17 cellular contexts compared by ENCODE assay signal in the genomic region with DNA sequence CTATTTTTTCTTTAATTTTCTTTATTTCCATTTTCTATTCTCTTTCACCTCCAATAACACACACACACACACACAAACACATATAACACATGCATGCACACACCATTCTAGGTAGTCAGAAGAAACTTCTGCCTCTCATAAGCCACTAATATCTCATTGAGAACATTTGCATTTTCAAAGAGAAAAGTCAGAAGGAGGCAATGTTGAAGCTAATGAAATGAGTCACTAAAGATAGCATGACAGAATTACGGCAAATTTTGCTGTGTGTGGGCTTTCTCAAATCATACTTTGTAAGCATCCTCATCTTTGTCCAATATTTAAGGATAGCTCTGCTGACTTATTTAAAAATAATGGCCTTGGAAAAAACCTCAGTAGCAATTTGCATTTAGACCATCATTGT.
DNase-seq lines count a peak whose midpoint lies in the region; ATAC-seq and TF ChIP-seq lines count a peak whose summit lies in the region.
"Had no signal": no experiment of that assay in that cellular context is flagged by ENCODE, and none has a peak within 500 bp of the region (broad histone marks: within the 10 kb centered on the region; RNA-seq: fewer than 3 reads in every experiment).

No MANE protein-coding gene starts in this region.

- TF ChIP-seq EP300 in stomach (IDR thresholded peaks at IDR 0.05) = no peak

- peaks cover 0 to 8% (median 0%) of the 10 kb centered on the region in 4 donors for H3K9me3 ChIP-seq in stomach
- H3K9me3 ChIP-seq: spleen had no signal

- H3K27ac Mint-ChIP-seq in nephron (peak overlapping the region in 2 of 3 experiments; percentile 40 to 56), mesothelial cell of epicardium (no peak overlapping the region)
- H3K27ac Mint-ChIP-seq: dendritic cell treated with granulocyte-macrophage colony-stimulating factor and Interleukin-4, amounts not matched to agents 40 ng/mL and 50 ng/mL, for 4 days; natural killer cell treated with Interleukin-12 subunit alpha and Interleukin-12 subunit beta and Interleukin-15 and Interleukin-18, amount 100 ng/mL, for 72 hours had no signal

- H3K4me1 ChIP-seq in stomach = no peaks in the 10 kb centered on the region
- H3K4me1 ChIP-seq: spleen had no signal

- H3K27me3 Mint-ChIP-seq in nephron (ENCODE audit: low read depth) (no peaks in the 10 kb centered on the region), mesothelial cell of epicardium (ENCODE audit: low read depth) (no peaks in the 10 kb centered on the region)

- H3K27ac ChIP-seq in stomach = no peak overlapping the region
- H3K27ac ChIP-seq: spleen had no signal

- ATAC-seq in GM18873 (IDR thresholded peaks at IDR 0.05; ENCODE audit: low FRiP score, unreplicated experiment) (peak; percentile 48), GM21717 (IDR thresholded peaks at IDR 0.05; ENCODE audit: unreplicated experiment) (peak; percentile 60), HG03095 (IDR thresholded peaks at IDR 0.05; ENCODE audit: unreplicated experiment) (peak; percentile 49), HG03457 (IDR thresholded peaks at IDR 0.05; ENCODE audit: unreplicated experiment) (no peak)
- ATAC-seq: K562; natural killer cell treated with Interleukin-12 subunit alpha and Interleukin-12 subunit beta and Interleukin-15 and Interleukin-18, amount 100 ng/mL, for 72 hours had no signal

- no peak for TF ChIP-seq POLR2A in stomach (IDR thresholded peaks at IDR 0.05)

- WGBS in stomach, 5 donors = 73 to 81% (median 76%) methylated on average over 1 of the region's 1 CpG

- H3K36me3 Mint-ChIP-seq in nephron (ENCODE audit: low read depth) (no peaks in the 10 kb centered on the region), mesothelial cell of epicardium (no peaks in the 10 kb centered on the region)

- intact Hi-C loops in stomach (cut with DNase I; ENCODE audit: low total_unique reads) = no loop called here

- TF ChIP-seq CTCF in nephron (IDR thresholded peaks at IDR 0.05; ENCODE audit: unreplicated experiment in 3 of 3) (no peak), stomach (IDR thresholded peaks at IDR 0.05) (no peak), mesothelial cell of epicardium (IDR thresholded peaks at IDR 0.05; ENCODE audit: unreplicated experiment) (no peak)

- peaks cover 6% of the 10 kb centered on the region for H3K4me1 Mint-ChIP-seq in nephron
- H3K4me1 Mint-ChIP-seq in mesothelial cell of epicardium = no peaks in the 10 kb centered on the region

- H3K4me3 ChIP-seq in stomach = no peak overlapping the region
- H3K4me3 ChIP-seq: K562, spleen had no signal

- H3K4me3 Mint-ChIP-seq in nephron (no peak overlapping the region), mesothelial cell of epicardium (no peak overlapping the region)
- H3K4me3 Mint-ChIP-seq: dendritic cell treated with granulocyte-macrophage colony-stimulating factor and Interleukin-4, amounts not matched to agents 40 ng/mL and 50 ng/mL, for 4 days; natural killer cell treated with Interleukin-12 subunit alpha and Interleukin-12 subunit beta and Interleukin-15 and Interleukin-18, amount 100 ng/mL, for 72 hours had no signal

- no peaks in the 10 kb centered on the region for H3K27me3 ChIP-seq in stomach
- H3K27me3 ChIP-seq: spleen had no signal

- no peaks in the 10 kb centered on the region for H3K36me3 ChIP-seq in stomach
- H3K36me3 ChIP-seq: spleen had no signal

- DNase-seq in stomach = no peak
- DNase-seq in T1000 (lab: John Stamatoyannopoulos, UW) = no peak
- no peak for DNase-seq in mesothelial cell of epicardium (ENCODE audit: low spot score in 2 of 2, unreplicated experiment in 2 of 2)
- DNase-seq: activated CD4-positive, alpha-beta T cell treated with anti-CD3 and anti-CD28 coated beads for 48 hours; activated effector memory CD4-positive, alpha-beta T cell treated with Interleukin-2 at 50 U/mL for 16 hours; NCI-H187; NCI-H345; spleen; stimulated activated CD8-positive, alpha-beta memory T cell treated with anti-CD3 and anti-CD28 coated beads, Interleukin-4, amount 100 ng/mL, for 48 hours had no signal

- H3K9me3 Mint-ChIP-seq in nephron (peaks cover 9% of the 10 kb centered on the region), mesothelial cell of epicardium (peaks cover 11% of the 10 kb centered on the region)
